Comparison of ENCODE assay signal across 8 cellular contexts in genomic region chr21:46099476-46099875, GRCh38. TPM values are rescaled to one million over a fixed set of nuclear protein-coding genes. Genes with fewer than 3 reads are reported as not detected.
DNase-seq lines count a peak whose midpoint lies in the region; ATAC-seq and TF ChIP-seq lines count a peak whose summit lies in the region.

No MANE protein-coding gene starts in this region.

- DNase-seq in AG09319 (ENCODE audit: extremely low read depth, low read depth) (no peak), RPMI8226 (peak; percentile 2), fibroblast of peridontal ligament (ENCODE audit: extremely low read depth) (peak; percentile 52), nephron progenitor cell (no peak), C1 segment of cervical spinal cord (lab: John Stamatoyannopoulos, UW) (no peak)
- DNase-seq in activated CD4-positive, CD25-positive, alpha-beta regulatory T cell (lab: John Stamatoyannopoulos, UW): no peak
- no peak for DNase-seq in stimulated activated CD4-positive, alpha-beta T cell treated with anti-CD3 and anti-CD28 coated beads, Interleukin-2, amount 100 ng/mL, for 48 hours

- no peak for ATAC-seq in esophagus mucosa

- H3K4me1 Mint-ChIP-seq in nephron progenitor cell: peaks cover 14% of the 10 kb centered on the region

- no peak overlapping the region for H3K27ac Mint-ChIP-seq in nephron progenitor cell

- peaks cover 45% of the 10 kb centered on the region for H3K36me3 Mint-ChIP-seq in nephron progenitor cell (ENCODE audit: low read depth)

- TF ChIP-seq CTCF in AG09319 (IDR thresholded peaks at IDR 0.05; ENCODE audit: low read depth, low read length) (peak; percentile 35), nephron progenitor cell (IDR thresholded peaks at IDR 0.05) (no peak)

- H3K27me3 Mint-ChIP-seq in nephron progenitor cell (ENCODE audit: low read depth, poor library complexity): peaks cover 44% of the 10 kb centered on the region

- H3K9me3 Mint-ChIP-seq in nephron progenitor cell: peaks cover 48% of the 10 kb centered on the region

- H3K4me3 Mint-ChIP-seq in nephron progenitor cell: peak overlapping the region; percentile 75

RNA-seq across cellular contexts. Expression of gene COL6A2, which starts 1.6 kb away (rescaled TPM):
- 20.5 TPM for total RNA-seq in esophagus mucosa

RNA-seq across cellular contexts. Expression of gene FTCD, which starts 55.9 kb away (rescaled TPM):
- total RNA-seq in esophagus mucosa: 0.36 TPM

Comparison
In these comparisons a context has a peak if more than half of its experiments do, and no peak if none do; other contexts are left out.
1. DNase-seq: peak in RPMI8226 (single experiment) and fibroblast of peridontal ligament (single experiment); none in AG09319 (single experiment), nephron progenitor cell (single experiment), C1 segment of cervical spinal cord (0 of 14), activated CD4-positive, CD25-positive, alpha-beta regulatory T cell (0 of 4) and stimulated activated CD4-positive, alpha-beta T cell treated with anti-CD3 and anti-CD28 coated beads, Interleukin-2, amount 100 ng/mL, for 48 hours (0 of 2).